In genomic region chr17:7858487-7858832, GRCh38 we compare ENCODE assay signal across 8 cellular contexts. TPM values are rescaled to one million over a fixed set of nuclear protein-coding genes. Genes with fewer than 3 reads are reported as not detected.
DNase-seq lines count a peak whose midpoint lies in the region; ATAC-seq, FAIRE-seq and TF ChIP-seq lines count a peak whose summit lies in the region.

No MANE protein-coding gene starts in this region.

- H3K4me2 ChIP-seq in osteoblast (ENCODE audit: insufficient read depth, low read length): peak overlapping the region; percentile 83

- POLR2A ChIA-PET in CD4-positive, alpha-beta memory T cell (lab: Charles Lee; ENCODE audit: partially characterized antibody): interaction anchor here (0.8 to 5.1 kb wide), 4 partner anchors 17 to 131 kb away, joined by 3 to 45 read pairs (median 7); partner anchors contain the start of genes CNTROB and RNF227

- peaks cover 5 to 11% of the 10 kb centered on the region in 2 donors for H3K36me3 Mint-ChIP-seq in CD4-positive, alpha-beta memory T cell

- H4K20me1 ChIP-seq in osteoblast (ENCODE audit: insufficient read depth, low read length): peaks cover 10% of the 10 kb centered on the region

- ATAC-seq in HG03342 (IDR thresholded peaks at IDR 0.05; ENCODE audit: unreplicated experiment): no peak

- intact Hi-C loops in CD4-positive, alpha-beta memory T cell (cut with micrococcal nuclease): loop anchor here (5.0 kb wide), 1 partner anchor 286 kb away; no protein-coding TSS in a partner anchor

- no peak overlapping the region for H3K4me3 Mint-ChIP-seq in CD4-positive, alpha-beta memory T cell

- H3K79me2 ChIP-seq in osteoblast (ENCODE audit: insufficient read depth, low read length): peaks cover 28% of the 10 kb centered on the region

- CTCF ChIA-PET in CD4-positive, alpha-beta memory T cell (lab: Charles Lee; ENCODE audit: partially characterized antibody): interaction anchor here (7.4 to 14.8 kb wide), 2 partner anchors 53 to 130 kb away, joined by 44 to 311 read pairs; no protein-coding TSS in a partner anchor

- no peaks in the 10 kb centered on the region for H3K27me3 ChIP-seq in CD4-positive, alpha-beta memory T cell (ENCODE audit: insufficient read depth, low read length)
- H3K27me3 ChIP-seq in WERI-Rb-1 (ENCODE audit: insufficient read depth, low read depth, severe bottlenecking) (no peaks in the 10 kb centered on the region), osteoblast (ENCODE audit: insufficient read depth, low read length) (no peaks in the 10 kb centered on the region)

- peak; percentile 13 for FAIRE-seq in HTR-8/SVneo (lab: Jason Lieb, UNC)

- no peaks in the 10 kb centered on the region for H3K9me3 ChIP-seq in CD4-positive, alpha-beta memory T cell (ENCODE audit: control insufficient read depth in 1 of 2, low read length in 2 of 2)
- H3K9me3 ChIP-seq in WERI-Rb-1 (ENCODE audit: severe bottlenecking) (no peaks in the 10 kb centered on the region), osteoblast (ENCODE audit: low read depth, low read length) (no peaks in the 10 kb centered on the region)

- H3K4me3 ChIP-seq in CD4-positive, alpha-beta memory T cell (ENCODE audit: low read length in 2 of 2): peak overlapping the region in 1 of 2 donors; percentile 67
- H3K4me3 ChIP-seq in WERI-Rb-1 (ENCODE audit: low read depth, low read length) (peak overlapping the region; percentile 88), osteoblast (ENCODE audit: insufficient read depth, low read length) (peak overlapping the region; percentile 83)

- H3K36me3 ChIP-seq in CD4-positive, alpha-beta memory T cell (ENCODE audit: insufficient read depth, low read length): no peaks in the 10 kb centered on the region
- H3K36me3 ChIP-seq in WERI-Rb-1: peaks cover 17% of the 10 kb centered on the region
- H3K36me3 ChIP-seq in osteoblast (ENCODE audit: insufficient read depth, low read length): peaks cover 7% of the 10 kb centered on the region

- H3K27ac Mint-ChIP-seq in CD4-positive, alpha-beta memory T cell: no peak overlapping the region

- H2AFZ ChIP-seq in osteoblast (ENCODE audit: low read length): peak overlapping the region; percentile 95

- H3K27ac ChIP-seq in CD4-positive, alpha-beta memory T cell (ENCODE audit: low read depth, low read length): peak overlapping the region; percentile 81
- H3K27ac ChIP-seq in WERI-Rb-1 (peak overlapping the region; percentile 98), osteoblast (ENCODE audit: low read depth, low read length) (peak overlapping the region; percentile 86)

- no peaks in the 10 kb centered on the region for H3K9me3 Mint-ChIP-seq in CD4-positive, alpha-beta memory T cell

- H3K27me3 Mint-ChIP-seq in CD4-positive, alpha-beta memory T cell: no peaks in the 10 kb centered on the region

- TF ChIP-seq CTCF in WERI-Rb-1 (IDR thresholded peaks at IDR 0.05; ENCODE audit: low read depth, low read length) (peak; percentile 50; the same call in 1 of the 2 replicates), osteoblast (IDR thresholded peaks at IDR 0.05; ENCODE audit: extremely low read depth, low read depth, low read length) (peak; percentile 52)

- peaks cover 27% of the 10 kb centered on the region for H3K4me1 ChIP-seq in CD4-positive, alpha-beta memory T cell (ENCODE audit: insufficient read depth, low read length)
- peaks cover 29% of the 10 kb centered on the region for H3K4me1 ChIP-seq in osteoblast (ENCODE audit: insufficient read depth, low read length)

- DNase-seq in CD4-positive, alpha-beta memory T cell: peak in 3 of 5 donors; percentile 29 to 70 (median 40)
- no peak for DNase-seq in HTR-8/SVneo (ENCODE audit: insufficient read length, low spot score)
- DNase-seq in WERI-Rb-1: peak; percentile 64
- DNase-seq in fibroblast of peridontal ligament (ENCODE audit: extremely low read depth): peak; percentile 54
- DNase-seq in osteoblast (ENCODE audit: insufficient read length, low spot score, missing footprints): peak; percentile 95
- DNase-seq in medulla oblongata (ENCODE audit: extremely low spot score): no peak
- no peak for DNase-seq in NOMO-1 (lab: John Stamatoyannopoulos, UW; ENCODE audit: unreplicated experiment in 2 of 2)

- H3K4me1 Mint-ChIP-seq in CD4-positive, alpha-beta memory T cell: peaks cover 4 to 14% (median 10%) of the 10 kb centered on the region in 4 donors

RNA-seq across cellular contexts. Expression of gene CYB5D1, which starts 0.7 kb away (rescaled TPM):
- total RNA-seq in CD4-positive, alpha-beta memory T cell: 10 to 100 TPM in 1 of 2 experiments, 1 to 10 TPM in 1; 8.7 to 11.4 TPM
- 1 to 10 TPM; 5.1 to 5.2 TPM for polyA plus RNA-seq in CD4-positive, alpha-beta memory T cell
- 8.3 and 10.5 TPM in 2 replicates for total RNA-seq in osteoblast

RNA-seq across cellular contexts. Expression of gene NAA38, which starts 1.1 kb away (rescaled TPM):
- 10 to 100 TPM; 23.1 to 25.8 TPM for total RNA-seq in CD4-positive, alpha-beta memory T cell
- polyA plus RNA-seq in CD4-positive, alpha-beta memory T cell: 100 to 1,000 TPM; 139 to 149 TPM
- 25.3 and 29.7 TPM in 2 replicates for total RNA-seq in osteoblast

RNA-seq across cellular contexts. Expression of gene TMEM88, which starts 3.6 kb away (rescaled TPM):
- total RNA-seq in CD4-positive, alpha-beta memory T cell: 1 to 10 TPM; 6.2 to 7.9 TPM
- not detected for polyA plus RNA-seq in CD4-positive, alpha-beta memory T cell
- 0.29 and 0.36 TPM in 2 replicates for total RNA-seq in osteoblast

RNA-seq across cellular contexts. Expression of gene KDM6B, which starts 24.4 kb away (rescaled TPM):
- 100 to 1,000 TPM; 119 to 129 TPM for total RNA-seq in CD4-positive, alpha-beta memory T cell
- 1 to 10 TPM in 1 of 2 donors, not detected in 1; 1.7 TPM for polyA plus RNA-seq in CD4-positive, alpha-beta memory T cell
- total RNA-seq in osteoblast: 5.6 and 12.3 TPM in 2 replicates

RNA-seq across cellular contexts. Expression of gene CHD3, which starts 30.1 kb away (rescaled TPM):
- 100 to 1,000 TPM; 274 to 287 TPM for total RNA-seq in CD4-positive, alpha-beta memory T cell
- 10 to 100 TPM in 1 of 2 donors, under 1 TPM in 1; 0.84 to 24.4 TPM for polyA plus RNA-seq in CD4-positive, alpha-beta memory T cell
- 95.2 and 97.0 TPM in 2 replicates for total RNA-seq in osteoblast

Comparison
In these comparisons a context has a peak if more than half of its experiments do, and no peak if none do; other contexts are left out.
1. DNase-seq: peak in CD4-positive, alpha-beta memory T cell (3 of 5), WERI-Rb-1 (single experiment), fibroblast of peridontal ligament (single experiment) and osteoblast (single experiment); none in HTR-8/SVneo (single experiment), medulla oblongata (single experiment) and NOMO-1 (0 of 2).
2. Peak in every context shown above with its lines, with median percentiles within 50 percentile points of each other: H3K27ac ChIP-seq.